1 cellular context compared by ENCODE assay signal in genomic region chrX:132483523-132483922, GRCh38.
A peak's percentile ranks its signal among the peaks of the same experiment; 100 is the strongest.
TF ChIP-seq lines count a peak whose summit lies in the region.

No MANE protein-coding gene starts in this region.

TF ChIP-seq in HepG2, 621 proteins besides CTCF, POLR2A, EP300 and RAD21 (continued from another document):
- TF ChIP-seq HNF1A (IDR thresholded peaks at IDR 0.05; ENCODE audit: low read depth) = no peak
- no peak for TF ChIP-seq HNF1A (CRISPR knock-in tag; IDR thresholded peaks at IDR 0.05; ENCODE audit: borderline replicate concordance)
- no peak for TF ChIP-seq CREBL2 (CRISPR knock-in tag; IDR thresholded peaks at IDR 0.05; ENCODE audit: borderline replicate concordance)
- no peak for TF ChIP-seq ZNF550 (CRISPR knock-in tag; IDR thresholded peaks at IDR 0.05; ENCODE audit: borderline replicate concordance)
- no peak for TF ChIP-seq ERF (CRISPR knock-in tag; IDR thresholded peaks at IDR 0.05)
- TF ChIP-seq ZNF589 (CRISPR knock-in tag; conservative IDR thresholded peaks at IDR 0.05) = no peak
- no peak for TF ChIP-seq IKZF4 (CRISPR knock-in tag; IDR thresholded peaks at IDR 0.05; ENCODE audit: borderline replicate concordance, low read depth, not compliant biosample characterization)
- TF ChIP-seq TFAP4 (IDR thresholded peaks at IDR 0.05; ENCODE audit: borderline replicate concordance, low read depth) = no peak
- TF ChIP-seq ZMYM3 (CRISPR knock-in tag; IDR thresholded peaks at IDR 0.05) = no peak
- TF ChIP-seq ZNF773 (CRISPR knock-in tag; IDR thresholded peaks at IDR 0.05; ENCODE audit: borderline replicate concordance) = no peak
- TF ChIP-seq ZNF614 (CRISPR knock-in tag; IDR thresholded peaks at IDR 0.05; ENCODE audit: borderline replicate concordance) = no peak
- TF ChIP-seq ZKSCAN8 (CRISPR knock-in tag; IDR thresholded peaks at IDR 0.05; ENCODE audit: borderline replicate concordance) = no peak
- no peak for TF ChIP-seq ARNTL (CRISPR knock-in tag; IDR thresholded peaks at IDR 0.05)
- TF ChIP-seq MBNL3 (CRISPR knock-in tag; conservative IDR thresholded peaks at IDR 0.05) = no peak
- no peak for TF ChIP-seq TRIM22 (IDR thresholded peaks at IDR 0.05)
- no peak for TF ChIP-seq ZNF354B (CRISPR knock-in tag; IDR thresholded peaks at IDR 0.05)
- 0 out of 2 replicates have a peak, but pooled peaks have one; percentile 19 for TF ChIP-seq NR2F6 (IDR thresholded peaks at IDR 0.05)
- TF ChIP-seq NR2F6 (CRISPR knock-in tag; IDR thresholded peaks at IDR 0.05) = peak; percentile 42; the same call in 1 of the 2 replicates
- no peak for TF ChIP-seq RBAK (CRISPR knock-in tag; IDR thresholded peaks at IDR 0.05)
- no peak for TF ChIP-seq CC2D1A (CRISPR knock-in tag; IDR thresholded peaks at IDR 0.05)
- no peak for TF ChIP-seq PITX1 (CRISPR knock-in tag; IDR thresholded peaks at IDR 0.05)
- TF ChIP-seq MXI1 (IDR thresholded peaks at IDR 0.05; ENCODE audit: borderline replicate concordance, low read depth, low read length) = no peak
- TF ChIP-seq ZBTB20 (CRISPR knock-in tag; IDR thresholded peaks at IDR 0.05; ENCODE audit: borderline replicate concordance, low read depth) = no peak
- no peak for TF ChIP-seq SP5 (CRISPR knock-in tag; IDR thresholded peaks at IDR 0.05; ENCODE audit: borderline replicate concordance, low read depth)
- TF ChIP-seq ZMAT5 (CRISPR knock-in tag; IDR thresholded peaks at IDR 0.05; ENCODE audit: borderline replicate concordance, low read depth) = no peak
- no peak for TF ChIP-seq KDM2A (CRISPR knock-in tag; IDR thresholded peaks at IDR 0.05; ENCODE audit: borderline replicate concordance, low read depth)
- no peak for TF ChIP-seq SMARCE1 (IDR thresholded peaks at IDR 0.05; ENCODE audit: borderline replicate concordance)
- no peak for TF ChIP-seq KIAA2018 (CRISPR knock-in tag; IDR thresholded peaks at IDR 0.05; ENCODE audit: borderline replicate concordance)
